In the genomic region with DNA sequence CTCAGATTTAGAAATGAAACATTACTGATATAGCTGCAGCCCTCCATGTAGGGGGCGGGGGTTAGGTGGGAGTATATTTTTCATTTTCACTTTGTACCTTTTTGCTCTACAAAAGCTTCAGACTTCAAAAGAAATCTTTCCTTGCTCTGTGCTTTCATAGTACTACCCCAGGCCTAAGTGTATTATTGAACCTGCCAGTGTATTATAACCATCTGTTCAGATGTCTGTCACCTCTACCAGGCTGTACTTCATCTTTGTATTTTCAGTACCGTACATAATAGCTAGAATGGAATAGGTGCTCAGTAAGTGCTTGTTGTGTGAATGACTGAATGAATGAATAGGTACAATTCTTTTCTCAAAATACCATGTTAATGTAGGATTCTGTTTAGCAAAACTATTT, we compare ENCODE assay signal across 14 cellular contexts.
"Had no signal": no experiment of that assay in that cellular context is flagged by ENCODE, and none has a peak within 500 bp of the region (broad histone marks: within the 10 kb centered on the region; RNA-seq: fewer than 3 reads in every experiment).

No MANE protein-coding gene starts in this region.

- H3K9me3 Mint-ChIP-seq: activated CD4-positive, alpha-beta T cell treated with anti-CD3 and anti-CD28 coated beads, Interleukin-2, amount 10 ng/mL, durations not matched to agents 7 days and 5 days; activated naive CD4-positive, alpha-beta T cell treated with anti-CD3 and anti-CD28 coated beads, Interleukin-2, amount 50 U/mL, for 24 hours; immature natural killer cell; natural killer cell; T-cell had no signal

- H3K27me3 Mint-ChIP-seq: activated CD4-positive, alpha-beta T cell treated with anti-CD3 and anti-CD28 coated beads, Interleukin-2, amount 10 ng/mL, durations not matched to agents 7 days and 5 days; activated naive CD4-positive, alpha-beta T cell treated with anti-CD3 and anti-CD28 coated beads, Interleukin-2, amount 50 U/mL, for 24 hours; T-cell had no signal

- H3K36me3 Mint-ChIP-seq: natural killer cell had no signal

- H3K27ac Mint-ChIP-seq: activated CD4-positive, alpha-beta T cell treated with anti-CD3 and anti-CD28 coated beads, Interleukin-2, amount 10 ng/mL, durations not matched to agents 7 days and 5 days; activated naive CD4-positive, alpha-beta T cell treated with anti-CD3 and anti-CD28 coated beads, Interleukin-2, amount 50 U/mL, for 24 hours; immature natural killer cell; natural killer cell; T-cell had no signal

- DNase-seq: activated CD4-positive, alpha-beta T cell treated with anti-CD3 and anti-CD28 coated beads, Interleukin-2, amount 10 ng/mL, durations not matched to agents 7 days and 5 days; activated CD8-positive, alpha-beta memory T cell treated with anti-CD3 and anti-CD28 coated beads for 24 hours; activated effector memory CD4-positive, alpha-beta T cell treated with Interleukin-2 at 50 U/mL for 16 hours; activated T-cell treated with anti-CD3 and anti-CD28 coated beads for 4 hours; amygdala; brain microvascular endothelial cell; cerebellar nuclear complex; dorsolateral prefrontal cortex; immature natural killer cell; natural killer cell; T-cell; T1000; tibial artery had no signal

- ATAC-seq: natural killer cell, T-cell had no signal

- H3K4me3 Mint-ChIP-seq: activated CD4-positive, alpha-beta T cell treated with anti-CD3 and anti-CD28 coated beads, Interleukin-2, amount 10 ng/mL, durations not matched to agents 7 days and 5 days; activated naive CD4-positive, alpha-beta T cell treated with anti-CD3 and anti-CD28 coated beads, Interleukin-2, amount 50 U/mL, for 24 hours; immature natural killer cell; natural killer cell; T-cell had no signal
